Comparison of ENCODE assay signal across 8 cellular contexts in the genomic region with DNA sequence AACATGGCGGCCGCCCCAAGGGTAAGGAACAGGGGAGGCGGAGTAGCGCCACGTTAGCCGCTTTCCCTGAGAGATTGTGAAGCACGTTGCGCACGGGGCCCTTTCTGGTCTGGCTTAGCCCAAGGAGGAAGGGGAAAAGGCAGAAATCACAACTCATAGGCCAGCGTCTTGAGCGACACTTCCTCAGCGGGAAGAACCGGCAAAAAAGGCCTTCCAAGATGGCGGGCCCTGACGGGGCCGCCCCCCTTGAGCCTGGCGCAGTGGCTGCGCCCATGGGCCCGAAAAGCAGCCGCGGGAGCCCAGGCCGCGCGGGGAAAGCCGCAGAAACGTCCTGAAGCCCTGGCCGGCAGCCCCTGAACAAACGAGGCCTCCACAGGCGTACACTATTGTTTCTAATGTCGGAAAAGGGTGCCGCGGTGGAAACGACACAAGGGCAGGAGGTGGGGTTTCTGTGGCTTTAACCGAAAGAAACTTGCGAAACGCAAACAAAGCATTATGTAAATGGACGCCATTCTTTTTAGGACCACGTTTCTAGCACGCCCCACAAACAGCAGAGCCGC. TPM values are rescaled to one million over a fixed set of nuclear protein-coding genes. Genes with fewer than 3 reads are reported as not detected.
DNase-seq lines count a peak whose midpoint lies in the region; ATAC-seq and TF ChIP-seq lines count a peak whose summit lies in the region.

No MANE protein-coding gene starts in this region.

- peak overlapping the region; percentile 100 for H3K27ac Mint-ChIP-seq in natural killer cell treated with Interleukin-12 subunit alpha and Interleukin-12 subunit beta and Interleukin-15 and Interleukin-18, amount 100 ng/mL, for 72 hours

- DNase-seq in DMS 273 (lab: John Stamatoyannopoulos, UW; ENCODE audit: unreplicated experiment): peak; percentile 88
- DNase-seq in HuH-7.5 (ENCODE audit: low spot score): peak; percentile 75
- DNase-seq in RPMI8226: peak; percentile 86
- DNase-seq in activated T-helper 9 cell treated with anti-CD3 and anti-CD28 coated beads, Interleukin-2, amount 50 U/mL, for 16 hours (ENCODE audit: low read depth): peak; percentile 46
- DNase-seq in fibroblast of pulmonary artery (ENCODE audit: low read depth): peak; percentile 90
- DNase-seq in natural killer cell treated with Interleukin-12 subunit alpha and Interleukin-12 subunit beta and Interleukin-15 and Interleukin-18, amount 100 ng/mL, for 72 hours (ENCODE audit: low spot score): peak; percentile 88
- peak; percentile 82 for DNase-seq in stimulated activated naive CD8-positive, alpha-beta T cell treated with anti-CD3 and anti-CD28 coated beads, Interleukin-15, Interleukin-2, amounts not matched to agents 100 U/mL and 50 U/mL, for 24 hours

- no peak for TF ChIP-seq CTCF in fibroblast of pulmonary artery (IDR thresholded peaks at IDR 0.05; ENCODE audit: low read length, missing control alignments)

- peaks cover 36% of the 10 kb centered on the region for H3K36me3 Mint-ChIP-seq in natural killer cell treated with Interleukin-12 subunit alpha and Interleukin-12 subunit beta and Interleukin-15 and Interleukin-18, amount 100 ng/mL, for 72 hours

- H3K4me3 Mint-ChIP-seq in natural killer cell treated with Interleukin-12 subunit alpha and Interleukin-12 subunit beta and Interleukin-15 and Interleukin-18, amount 100 ng/mL, for 72 hours: peak overlapping the region; percentile 99

- H3K4me3 ChIP-seq in fibroblast of pulmonary artery (replicated peaks; ENCODE audit: low read depth, low read length): peak overlapping the region; percentile 96

- no peaks in the 10 kb centered on the region for H3K9me3 Mint-ChIP-seq in natural killer cell treated with Interleukin-12 subunit alpha and Interleukin-12 subunit beta and Interleukin-15 and Interleukin-18, amount 100 ng/mL, for 72 hours

- peaks cover 48 to 54% of the 10 kb centered on the region in 2 donors for H3K4me1 Mint-ChIP-seq in natural killer cell treated with Interleukin-12 subunit alpha and Interleukin-12 subunit beta and Interleukin-15 and Interleukin-18, amount 100 ng/mL, for 72 hours (ENCODE audit: low read depth in 2 of 2)

- peak; percentile 37 for ATAC-seq in GM21526 (IDR thresholded peaks at IDR 0.05; ENCODE audit: low FRiP score, unreplicated experiment)
- ATAC-seq in natural killer cell treated with Interleukin-12 subunit alpha and Interleukin-12 subunit beta and Interleukin-15 and Interleukin-18, amount 100 ng/mL, for 72 hours: peak; percentile 58 to 78
- peak; percentile 20 for ATAC-seq in stimulated activated naive CD8-positive, alpha-beta T cell treated with anti-CD3 and anti-CD28 coated beads, Interleukin-15, Interleukin-2, amounts not matched to agents 100 U/mL and 50 U/mL, for 24 hours

- H3K27me3 Mint-ChIP-seq in natural killer cell treated with Interleukin-12 subunit alpha and Interleukin-12 subunit beta and Interleukin-15 and Interleukin-18, amount 100 ng/mL, for 72 hours: no peaks in the 10 kb centered on the region

RNA-seq across cellular contexts. Expression of a gene that starts 0.9 kb away (rescaled TPM):
- 100 to 1,000 TPM; 357 to 363 TPM for total RNA-seq in natural killer cell treated with Interleukin-12 subunit alpha and Interleukin-12 subunit beta and Interleukin-15 and Interleukin-18, amount 100 ng/mL, for 72 hours

Comparison
In these comparisons a context has a peak if more than half of its experiments do, and no peak if none do; other contexts are left out.
1. Peak in every context shown above with its lines: DNase-seq, ATAC-seq and H3K4me3 ChIP-seq.